ENCODE assay signal across 1 cellular context in genomic region chr19:13974073-13974472, GRCh38.
TF ChIP-seq lines count a peak whose summit lies in the region.

No MANE protein-coding gene starts in this region.

TF ChIP-seq in GM12878, 131 proteins besides CTCF, POLR2A, EP300 and RAD21:
- no peak for TF ChIP-seq CREB1 (IDR thresholded peaks at IDR 0.05; ENCODE audit: low read depth)
- no peak for TF ChIP-seq ZNF384 (IDR thresholded peaks at IDR 0.05; ENCODE audit: borderline replicate concordance, low read depth, low read length)
- TF ChIP-seq NKRF (conservative IDR thresholded peaks at IDR 0.05): no peak
- no peak for TF ChIP-seq MEF2B (IDR thresholded peaks at IDR 0.05; ENCODE audit: partially characterized antibody, poor library complexity, severe bottlenecking)
- TF ChIP-seq RUNX3 (IDR thresholded peaks at IDR 0.05; ENCODE audit: low read length): no peak
- TF ChIP-seq PML (IDR thresholded peaks at IDR 0.05; ENCODE audit: low read length): no peak
- no peak for TF ChIP-seq ZNF217 (IDR thresholded peaks at IDR 0.05)
- TF ChIP-seq CHD4 (IDR thresholded peaks at IDR 0.05): no peak
- TF ChIP-seq RFX5 (IDR thresholded peaks at IDR 0.05; ENCODE audit: low read depth, low read length): no peak
- TF ChIP-seq GABPA (IDR thresholded peaks at IDR 0.05; ENCODE audit: low read depth): no peak
- no peak for TF ChIP-seq NFXL1 (IDR thresholded peaks at IDR 0.05; ENCODE audit: borderline replicate concordance)
- TF ChIP-seq IRF4 (IDR thresholded peaks at IDR 0.05; ENCODE audit: low read depth, low read length): no peak
- no peak for TF ChIP-seq MAX (IDR thresholded peaks at IDR 0.05; ENCODE audit: low read depth, low read length)
- TF ChIP-seq ATF7 (IDR thresholded peaks at IDR 0.05; ENCODE audit: low read depth): no peak
- TF ChIP-seq SMAD5 (IDR thresholded peaks at IDR 0.05; ENCODE audit: low read depth): no peak
- TF ChIP-seq TCF3 (IDR thresholded peaks at IDR 0.05; ENCODE audit: borderline replicate concordance, insufficient read depth, low read depth, low read length): no peak
